In the genomic region with DNA sequence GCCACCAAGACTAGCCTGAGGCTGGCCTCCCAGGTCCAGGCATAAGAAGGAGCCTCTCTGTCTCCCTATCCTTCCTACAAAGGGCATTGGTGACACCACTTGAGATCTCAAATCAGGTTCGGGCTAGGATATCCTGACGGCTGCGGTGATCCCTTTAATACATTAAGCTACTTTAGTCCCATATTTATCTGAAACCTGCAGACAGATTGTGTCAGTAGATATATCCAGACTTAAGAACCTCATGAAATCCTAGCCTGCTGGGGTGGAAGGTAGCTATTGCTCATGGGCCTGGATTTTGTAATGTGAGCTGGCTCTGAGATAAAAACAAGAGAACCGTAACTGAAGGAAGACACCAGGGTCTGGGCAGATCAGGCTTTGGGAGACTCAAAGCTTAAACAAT, we compare ENCODE assay signal across 20 cellular contexts.
DNase-seq lines count a peak whose midpoint lies in the region; ATAC-seq lines count a peak whose summit lies in the region.
"Had no signal": no experiment of that assay in that cellular context is flagged by ENCODE, and none has a peak within 500 bp of the region (broad histone marks: within the 10 kb centered on the region; RNA-seq: fewer than 3 reads in every experiment).

No MANE protein-coding gene starts in this region.

- DNase-seq in ELF-1 (ENCODE audit: low read depth, low spot score), result peak; percentile 11
- DNase-seq in NCI-H82 (lab: John Stamatoyannopoulos, UW), result peak; percentile 99
- DNase-seq in amniotic epithelial cell (ENCODE audit: low read depth), result peak; percentile 60
- DNase-seq in non-pigmented ciliary epithelial cell (ENCODE audit: low read depth), result peak; percentile 2
- DNase-seq in GF-D8 (lab: John Stamatoyannopoulos, UW), result no peak
- DNase-seq in epidermal melanocyte (ENCODE audit: insufficient read length, low spot score), result no peak
- DNase-seq: CD4-positive, CD25-positive, alpha-beta regulatory T cell; DMS53; NCI-H1092; NCI-H1417 treated with DMSO at 0.1 percent for 48 hours; NCI-H1694 treated with DMSO at 0.1 percent for 48 hours; NCI-H2081; NCI-H345; NCI-H510A treated with DMSO at 0.1 percent for 48 hours; NCI-H774; Right ventricle myocardium superior; RPMI8226; T-helper 1 cell had no signal

- ATAC-seq in HG03039 (IDR thresholded peaks at IDR 0.05; ENCODE audit: unreplicated experiment) (no peak), GM19467 (IDR thresholded peaks at IDR 0.05; ENCODE audit: unreplicated experiment) (no peak)

Comparison
In these comparisons a context has a peak if more than half of its experiments do, and no peak if none do; other contexts are left out.
1. DNase-seq: peak in ELF-1 (single experiment), NCI-H82 (single experiment), amniotic epithelial cell (single experiment) and non-pigmented ciliary epithelial cell (single experiment); none in GF-D8 (single experiment) and epidermal melanocyte (single experiment).